12 cellular contexts compared by ENCODE assay signal in genomic region chrX:1027133-1027532, GRCh38.
A peak's percentile ranks its signal among the peaks of the same experiment; 100 is the strongest.
DNase-seq lines count a peak whose midpoint lies in the region; ATAC-seq and TF ChIP-seq lines count a peak whose summit lies in the region.
"Had no signal": no experiment of that assay in that cellular context is flagged by ENCODE, and none has a peak within 500 bp of the region (broad histone marks: within the 10 kb centered on the region; RNA-seq: fewer than 3 reads in every experiment).

No MANE protein-coding gene starts in this region.

- peak overlapping the region in 10 of 11 experiments; percentile 40 to 75 (median 70); a peak in 20 of 22 replicates for H3K9ac ChIP-seq in BLaER1 treated with 17β-estradiol and CSF1 and Interleukin-3, amounts not matched to agents 10 nM and 100 nM

- peak overlapping the region; percentile 66 to 87 (median 79) for H3K4me2 ChIP-seq in BLaER1 treated with 17β-estradiol and CSF1 and Interleukin-3, amounts not matched to agents 10 nM and 100 nM

- no peaks in the 10 kb centered on the region for H3K36me3 Mint-ChIP-seq in activated T-helper 2 cell treated with anti-CD3 and anti-CD28 coated beads, Interferon-gamma antibody, Interleukin-2, Interleukin-4, amounts not matched to agents 10 μg/mL and 5 μg/mL and 100 μg/mL, durations not matched to agents 14 hours and 24 hours and 36 hours (ENCODE audit: low read depth)
- no peaks in the 10 kb centered on the region for H3K36me3 Mint-ChIP-seq in type B pancreatic cell

- peaks cover 6% of the 10 kb centered on the region for H3K9me3 Mint-ChIP-seq in activated T-helper 2 cell treated with anti-CD3 and anti-CD28 coated beads, Interferon-gamma antibody, Interleukin-2, Interleukin-4, amounts not matched to agents 10 μg/mL and 5 μg/mL and 100 μg/mL, durations not matched to agents 14 hours and 24 hours and 36 hours
- no peaks in the 10 kb centered on the region for H3K9me3 Mint-ChIP-seq in type B pancreatic cell

- H3K36me3 ChIP-seq in BLaER1 treated with 17β-estradiol and CSF1 and Interleukin-3, amounts not matched to agents 10 nM and 100 nM: no peaks in the 10 kb centered on the region
- H3K36me3 ChIP-seq: cardiac muscle cell had no signal

- peaks cover 12% of the 10 kb centered on the region for H3K4me1 Mint-ChIP-seq in activated T-helper 2 cell treated with anti-CD3 and anti-CD28 coated beads, Interferon-gamma antibody, Interleukin-2, Interleukin-4, amounts not matched to agents 10 μg/mL and 5 μg/mL and 100 μg/mL, durations not matched to agents 14 hours and 24 hours and 36 hours (ENCODE audit: low read depth)
- H3K4me1 Mint-ChIP-seq in type B pancreatic cell (ENCODE audit: unreplicated experiment): no peaks in the 10 kb centered on the region

- H3K9me3 ChIP-seq in BLaER1 treated with 17β-estradiol and CSF1 and Interleukin-3, amounts not matched to agents 10 nM and 100 nM (replicated peaks in 1 of 11): peaks cover 0 to 8% (median 0%) of the 10 kb centered on the region in 11 experiments; a peak in 2 of 22 replicates

- peaks cover 35 to 60% (median 51%) of the 10 kb centered on the region in 10 experiments for H3K4me1 ChIP-seq in BLaER1 treated with 17β-estradiol and CSF1 and Interleukin-3, amounts not matched to agents 10 nM and 100 nM

- H3K27me3 Mint-ChIP-seq in activated T-helper 2 cell treated with anti-CD3 and anti-CD28 coated beads, Interferon-gamma antibody, Interleukin-2, Interleukin-4, amounts not matched to agents 10 μg/mL and 5 μg/mL and 100 μg/mL, durations not matched to agents 14 hours and 24 hours and 36 hours (ENCODE audit: low read depth): no peaks in the 10 kb centered on the region
- H3K27me3 Mint-ChIP-seq in type B pancreatic cell: peaks cover 7% of the 10 kb centered on the region

- peak overlapping the region; percentile 33 for H3K27ac Mint-ChIP-seq in activated T-helper 2 cell treated with anti-CD3 and anti-CD28 coated beads, Interferon-gamma antibody, Interleukin-2, Interleukin-4, amounts not matched to agents 10 μg/mL and 5 μg/mL and 100 μg/mL, durations not matched to agents 14 hours and 24 hours and 36 hours
- no peak overlapping the region for H3K27ac Mint-ChIP-seq in type B pancreatic cell

- H4K20me1 ChIP-seq in BLaER1 treated with 17β-estradiol and CSF1 and Interleukin-3, amounts not matched to agents 10 nM and 100 nM: no peaks in the 10 kb centered on the region

- peak; percentile 53 for DNase-seq in Jurkat, Clone E6-1 (ENCODE audit: low read depth, low spot score)
- DNase-seq in activated T-helper 2 cell treated with anti-CD3 and anti-CD28 coated beads, Interferon-gamma antibody, Interleukin-2, Interleukin-4, amounts not matched to agents 10 μg/mL and 5 μg/mL and 100 μg/mL, durations not matched to agents 14 hours and 24 hours and 36 hours (ENCODE audit: low spot score): no peak
- DNase-seq in type B pancreatic cell (ENCODE audit: extremely low spot score, unreplicated experiment) (no peak), A172 (ENCODE audit: low spot score) (no peak)
- DNase-seq: retina had no signal

- ATAC-seq in GM19043 (IDR thresholded peaks at IDR 0.05; ENCODE audit: low read depth, unreplicated experiment) (peak; percentile 35), esophagus mucosa (no peak), HG02798 (IDR thresholded peaks at IDR 0.05; ENCODE audit: poor library complexity, unreplicated experiment) (no peak)
- ATAC-seq: left lobe of liver had no signal

- H3K27me3 ChIP-seq in BLaER1 treated with 17β-estradiol and CSF1 and Interleukin-3, amounts not matched to agents 10 nM and 100 nM: peaks cover 0 to 12% (median 10%) of the 10 kb centered on the region in 11 experiments; a peak in 14 of 22 replicates
- H3K27me3 ChIP-seq: cardiac muscle cell had no signal

- H3K4me3 Mint-ChIP-seq in activated T-helper 2 cell treated with anti-CD3 and anti-CD28 coated beads, Interferon-gamma antibody, Interleukin-2, Interleukin-4, amounts not matched to agents 10 μg/mL and 5 μg/mL and 100 μg/mL, durations not matched to agents 14 hours and 24 hours and 36 hours (ENCODE audit: low read depth): peak overlapping the region; percentile 47
- H3K4me3 Mint-ChIP-seq in type B pancreatic cell: no peak overlapping the region

- TF ChIP-seq CTCF in type B pancreatic cell (conservative IDR thresholded peaks at IDR 0.05): no peak

- H3K4me3 ChIP-seq in BLaER1 treated with 17β-estradiol and CSF1 and Interleukin-3, amounts not matched to agents 10 nM and 100 nM: peak overlapping the region; percentile 30 to 55 (median 45); a peak in 19 of 20 replicates
- H3K4me3 ChIP-seq in Jurkat, Clone E6-1 (ENCODE audit: low read length): peak overlapping the region; percentile 15; the same call in 1 of the 2 replicates
- H3K4me3 ChIP-seq: cardiac muscle cell, SK-N-MC had no signal

- H3K27ac ChIP-seq in BLaER1 treated with 17β-estradiol and CSF1 and Interleukin-3, amounts not matched to agents 10 nM and 100 nM: peak overlapping the region in 10 of 11 experiments; percentile 44 to 84 (median 80); a peak in 20 of 22 replicates
- H3K27ac ChIP-seq: cardiac muscle cell, SK-N-MC had no signal

- intact Hi-C loops in activated T-helper 2 cell treated with anti-CD3 and anti-CD28 coated beads, Interferon-gamma antibody, Interleukin-2, Interleukin-4, amounts not matched to agents 10 μg/mL and 5 μg/mL and 100 μg/mL, durations not matched to agents 14 hours and 24 hours and 36 hours (cut with micrococcal nuclease): no loop called here
